14 cellular contexts compared by ENCODE assay signal in the genomic region with DNA sequence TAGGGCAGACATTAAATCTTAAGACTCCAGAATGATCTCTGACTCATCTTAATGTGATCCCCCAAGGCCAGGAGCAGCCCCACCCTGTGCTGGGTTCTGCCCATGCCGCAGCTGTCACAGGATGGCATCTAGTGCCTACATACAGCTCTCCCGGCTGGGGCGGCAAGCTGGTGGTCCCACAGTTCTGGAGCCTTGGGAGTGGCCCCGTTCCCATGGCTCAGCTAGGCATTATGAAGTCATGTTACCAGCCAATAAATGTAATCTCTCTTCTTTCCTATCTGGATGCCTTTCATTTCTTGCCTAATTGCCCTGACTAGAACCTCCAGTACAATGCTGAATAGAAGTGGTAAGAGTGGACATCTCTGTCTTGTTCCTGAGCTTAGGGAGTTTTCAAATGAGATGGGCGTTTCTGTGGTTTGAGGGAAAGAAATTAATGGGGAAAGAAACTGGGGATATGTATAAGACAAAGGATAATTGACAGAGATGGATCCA.
A peak's percentile ranks its signal among the peaks of the same experiment; 100 is the strongest.
DNase-seq lines count a peak whose midpoint lies in the region; ATAC-seq, FAIRE-seq and TF ChIP-seq lines count a peak whose summit lies in the region.
"Had no signal": no experiment of that assay in that cellular context is flagged by ENCODE, and none has a peak within 500 bp of the region (broad histone marks: within the 10 kb centered on the region; RNA-seq: fewer than 3 reads in every experiment).

No MANE protein-coding gene starts in this region.

- H3K9ac ChIP-seq in mammary epithelial cell (ENCODE audit: insufficient read depth, low read length) (no peak overlapping the region), HepG2 (ENCODE audit: insufficient read depth, low read depth, low read length) (no peak overlapping the region)

- no peaks in the 10 kb centered on the region for H3K27me3 Mint-ChIP-seq in activated B cell treated with CpG ODN at 0.5 μM for 24 hours

- CTCF ChIA-PET in mammary epithelial cell (lab: Charles Lee; ENCODE audit: low non-redundant PET) = no interaction called here
- CTCF ChIA-PET in activated B cell treated with CpG ODN at 0.5 μM for 24 hours (lab: Charles Lee) = no interaction called here
- CTCF ChIA-PET in HepG2 (lab: Yijun Ruan, JAX; ENCODE audit: low intra/inter-chr PET ratio, low total read pairs) = no interaction called here

- BruUV-seq in mammary epithelial cell (replicated peaks; lab: Mats Ljungman, UMichigan) = no TSS peak
- no TSS peak for BruUV-seq in HepG2 (replicated peaks; lab: Mats Ljungman, UMichigan)

- no peak for FAIRE-seq in HepG2 (lab: Jason Lieb, UNC)

- H3K4me1 ChIP-seq in mammary epithelial cell (ENCODE audit: insufficient read depth, low read length) (peaks cover 15% of the 10 kb centered on the region), breast epithelium (no peaks in the 10 kb centered on the region), HepG2 (ENCODE audit: insufficient read depth, low read length) (peaks cover 13% of the 10 kb centered on the region), upper lobe of right lung (no peaks in the 10 kb centered on the region)

- POLR2A ChIA-PET in activated B cell treated with CpG ODN at 0.5 μM for 24 hours (lab: Charles Lee) (no interaction called here), HepG2 (lab: Yijun Ruan, JAX) (interaction anchor here (0.5 kb wide), 1 partner anchor 428 kb away, joined by 3 read pairs; no protein-coding TSS in a partner anchor)

- H3K27me3 ChIP-seq in mammary epithelial cell (ENCODE audit: insufficient read depth, low read length) (no peaks in the 10 kb centered on the region), breast epithelium (no peaks in the 10 kb centered on the region), HepG2 (ENCODE audit: control insufficient read depth in 1 of 2, insufficient read depth in 2 of 2, low read length in 2 of 2) (no peaks in the 10 kb centered on the region), upper lobe of right lung (no peaks in the 10 kb centered on the region)
- H3K27me3 ChIP-seq: SJCRH30 had no signal

- H3K36me3 ChIP-seq in mammary epithelial cell (ENCODE audit: insufficient read depth, low read length) = no peaks in the 10 kb centered on the region
- H3K36me3 ChIP-seq in breast epithelium = no peaks in the 10 kb centered on the region
- H3K36me3 ChIP-seq in HepG2 (replicated peaks in 1 of 2; ENCODE audit: control insufficient read depth in 1 of 2, insufficient read depth in 2 of 2, low read length in 2 of 2) = peaks cover 16 to 39% of the 10 kb centered on the region in 2 experiments
- peaks cover 48% of the 10 kb centered on the region for H3K36me3 ChIP-seq in upper lobe of right lung
- H3K36me3 ChIP-seq: SJCRH30 had no signal

- peak overlapping the region; percentile 30 for H3K27ac Mint-ChIP-seq in activated B cell treated with CpG ODN at 0.5 μM for 24 hours

- TF ChIP-seq CTCF in mammary epithelial cell (conservative IDR thresholded peaks at IDR 0.05 in 1 of 2, IDR thresholded peaks at IDR 0.05 in 1 of 2; ENCODE audit: extremely low read depth in 1 of 2, insufficient read depth in 1 of 2, low read depth in 1 of 2, low read length in 2 of 2) = no peak
- TF ChIP-seq CTCF in breast epithelium (IDR thresholded peaks at IDR 0.05) = no peak
- no peak for TF ChIP-seq CTCF in activated B cell treated with CpG ODN at 0.5 μM for 24 hours (IDR thresholded peaks at IDR 0.05)
- no peak for TF ChIP-seq CTCF in HepG2 (CRISPR knock-in tag; IDR thresholded peaks at IDR 0.05)
- TF ChIP-seq CTCF in upper lobe of right lung (IDR thresholded peaks at IDR 0.05) = no peak

- H3K79me2 ChIP-seq in mammary epithelial cell (ENCODE audit: insufficient read depth, low read length) (no peaks in the 10 kb centered on the region), HepG2 (ENCODE audit: insufficient read depth, low read length) (no peaks in the 10 kb centered on the region)

- DNase-seq in mammary epithelial cell (peak; percentile 11), breast epithelium (ENCODE audit: low spot score in 2 of 2) (no peak), activated B cell treated with CpG ODN at 0.5 μM for 24 hours (no peak), HepG2 (ENCODE audit: low spot score) (no peak), upper lobe of right lung (peak; percentile 63), GM19240 (ENCODE audit: insufficient read length, low spot score) (no peak)
- DNase-seq: activated CD4-positive, CD25-positive, alpha-beta regulatory T cell treated with anti-CD3 and anti-CD28 coated beads, Interleukin-2, amount 50 U/mL, for 72 hours; dermis blood vessel endothelial cell; NCI-H1694 treated with DMSO at 0.1 percent for 48 hours; NCI-H82; stimulated activated CD4-positive, alpha-beta T cell treated with anti-CD3 and anti-CD28 coated beads, Interleukin-15, amount 100 ng/mL, for 24 hours had no signal

- H3K9me3 ChIP-seq in mammary epithelial cell (replicated peaks; ENCODE audit: insufficient read depth, low read length) = no peaks in the 10 kb centered on the region
- no peaks in the 10 kb centered on the region for H3K9me3 ChIP-seq in breast epithelium
- no peaks in the 10 kb centered on the region for H3K9me3 ChIP-seq in HepG2 (ENCODE audit: low read length)
- H3K9me3 ChIP-seq in upper lobe of right lung = no peaks in the 10 kb centered on the region
- H3K9me3 ChIP-seq: SJCRH30 had no signal

- H3K4me1 Mint-ChIP-seq in activated B cell treated with CpG ODN at 0.5 μM for 24 hours = no peaks in the 10 kb centered on the region

- no peaks in the 10 kb centered on the region for H3K9me3 Mint-ChIP-seq in activated B cell treated with CpG ODN at 0.5 μM for 24 hours

- H4K20me1 ChIP-seq in mammary epithelial cell (ENCODE audit: insufficient read depth, low read length) (no peaks in the 10 kb centered on the region), HepG2 (ENCODE audit: insufficient read depth, low read length) (no peaks in the 10 kb centered on the region)

- H2AFZ ChIP-seq in mammary epithelial cell (ENCODE audit: low read depth, low read length) = no peak overlapping the region
- no peak overlapping the region for H2AFZ ChIP-seq in HepG2 (ENCODE audit: low read length)

- in situ Hi-C loops in mammary epithelial cell (cut with MboI; ENCODE audit: low sequenced_read_pairs in 2 of 2) = no loop called here
- in situ Hi-C loops in HepG2 (cut with HindIII; ENCODE audit: extremely low pct_ligation_motif_present, low pct_unique_long_range_greater_than_20kb) = no loop called here

- TF ChIP-seq EP300 in HepG2 (IDR thresholded peaks at IDR 0.05; ENCODE audit: low read depth in 2 of 2, low read length in 2 of 2) = no peak
- TF ChIP-seq EP300 in HepG2 (CRISPR knock-in tag; IDR thresholded peaks at IDR 0.05; ENCODE audit: borderline replicate concordance) = no peak

- WGBS in mammary epithelial cell (ENCODE audit: low coverage, missing lambda C conversion rate) = 98% methylated on average over 5 of the region's 5 CpGs
- WGBS in HepG2 (ENCODE audit: low lambda C conversion rate) = 92% methylated on average over 5 of the region's 5 CpGs

- H3K4me3 ChIP-seq in mammary epithelial cell (replicated peaks in 1 of 3; ENCODE audit: insufficient read depth in 1 of 3, low read depth in 2 of 3, low read length in 3 of 3) (no peak overlapping the region), breast epithelium (no peak overlapping the region), HepG2 (replicated peaks in 1 of 3; ENCODE audit: insufficient read depth in 1 of 3, low read depth in 2 of 3, low read length in 3 of 3) (no peak overlapping the region), upper lobe of right lung (no peak overlapping the region)
- H3K4me3 ChIP-seq: SJCRH30 had no signal

- TF ChIP-seq POLR2A in breast epithelium (IDR thresholded peaks at IDR 0.05) (no peak), HepG2 (IDR thresholded peaks at IDR 0.05; ENCODE audit: insufficient read depth in 1 of 2, low read depth in 2 of 2, low read length in 2 of 2) (no peak)

- no peak for TF ChIP-seq RAD21 in HepG2 (CRISPR knock-in tag; IDR thresholded peaks at IDR 0.05)

- dilution Hi-C loops in mammary epithelial cell (cut with HindIII; ENCODE audit: low sequenced_read_pairs) = no loop called here

- no peak overlapping the region for H3K4me2 ChIP-seq in mammary epithelial cell (ENCODE audit: insufficient read depth, low read depth, low read length)
- H3K4me2 ChIP-seq in HepG2 (ENCODE audit: low read depth, low read length) = no peak overlapping the region

- H3K27ac ChIP-seq in mammary epithelial cell (ENCODE audit: insufficient read depth, low read depth, low read length) = no peak overlapping the region
- H3K27ac ChIP-seq in breast epithelium = no peak overlapping the region
- no peak overlapping the region for H3K27ac ChIP-seq in HepG2 (ENCODE audit: extremely low read length, insufficient read depth, low read length)
- H3K27ac ChIP-seq in upper lobe of right lung = no peak overlapping the region
- H3K27ac ChIP-seq: SJCRH30 had no signal

- intact Hi-C loops in mammary epithelial cell (cut with micrococcal nuclease) (no loop called here), breast epithelium (cut with DNase I; ENCODE audit: low total_unique reads) (no loop called here), activated B cell treated with CpG ODN at 0.5 μM for 24 hours (cut with micrococcal nuclease) (no loop called here), HepG2 (cut with micrococcal nuclease; ENCODE audit: unreplicated experiment) (no loop called here), upper lobe of right lung (cut with DNase I) (no loop called here)

- H3K36me3 Mint-ChIP-seq in activated B cell treated with CpG ODN at 0.5 μM for 24 hours (ENCODE audit: low read depth) = peaks cover 87% of the 10 kb centered on the region

- ATAC-seq in activated B cell treated with CpG ODN at 0.5 μM for 24 hours (ENCODE audit: low read depth) = no peak
- ATAC-seq in HepG2 = no peak
- ATAC-seq in upper lobe of right lung = no peak
- ATAC-seq in GM19455 (IDR thresholded peaks at IDR 0.05; ENCODE audit: unreplicated experiment) = no peak
- ATAC-seq in GM19463 (IDR thresholded peaks at IDR 0.05; ENCODE audit: unreplicated experiment) = no peak

- H3K4me3 Mint-ChIP-seq in activated B cell treated with CpG ODN at 0.5 μM for 24 hours = no peak overlapping the region

TF ChIP-seq in HepG2, 621 proteins besides CTCF, POLR2A, EP300 and RAD21:
- TF ChIP-seq HNF4A (CRISPR knock-in tag; IDR thresholded peaks at IDR 0.05) = 0 out of 2 replicates have a peak, but pooled peaks have one; percentile 2
- TF ChIP-seq ZNF777 (CRISPR knock-in tag; IDR thresholded peaks at IDR 0.05) = no peak
- TF ChIP-seq SSRP1 (CRISPR knock-in tag; IDR thresholded peaks at IDR 0.05) = no peak
- TF ChIP-seq RBM22 (optimal IDR thresholded peaks at IDR 0.05; ENCODE audit: low read length) = peak; percentile 20

Comparison
In these comparisons a context has a peak if more than half of its experiments do, and no peak if none do; other contexts are left out.
1. DNase-seq: peak in mammary epithelial cell (single experiment) and upper lobe of right lung (single experiment); none in breast epithelium (0 of 2), activated B cell treated with CpG ODN at 0.5 μM for 24 hours (single experiment), HepG2 (single experiment) and GM19240 (single experiment).